1 cellular context compared by ENCODE assay signal in genomic region chr6:148629197-148629909, GRCh38.
TF ChIP-seq lines count a peak whose summit lies in the region.

No MANE protein-coding gene starts in this region.

TF ChIP-seq in GM23338, 12 proteins besides CTCF, POLR2A, EP300 and RAD21 (continued from another document):
- TF ChIP-seq ZNF462 (CRISPR knock-in tag; IDR thresholded peaks at IDR 0.05) (0 out of 2 replicates have a peak, but pooled peaks have one; percentile 33), JUNB (IDR thresholded peaks at IDR 0.05; ENCODE audit: unreplicated experiment) (no peak), POLR2AphosphoS5 (IDR thresholded peaks at IDR 0.05; ENCODE audit: low read depth) (no peak), STAT1 (IDR thresholded peaks at IDR 0.05; ENCODE audit: unreplicated experiment) (no peak), ETS1 (IDR thresholded peaks at IDR 0.05) (no peak)
